ENCODE assay signal across 14 cellular contexts in genomic region chr1:167328306-167328705, GRCh38.
DNase-seq lines count a peak whose midpoint lies in the region; ATAC-seq and TF ChIP-seq lines count a peak whose summit lies in the region.
"Had no signal": no experiment of that assay in that cellular context is flagged by ENCODE, and none has a peak within 500 bp of the region (broad histone marks: within the 10 kb centered on the region; RNA-seq: fewer than 3 reads in every experiment).

No MANE protein-coding gene starts in this region.

- H3K9ac ChIP-seq in MM.1S (ENCODE audit: low read length): peak overlapping the region; percentile 51; the same call in 1 of the 2 replicates

- CTCF ChIA-PET in activated CD4-positive, alpha-beta memory T cell treated with anti-CD3 and anti-CD28 coated beads for 36 hours (lab: Charles Lee): no interaction called here

- H3K4me1 Mint-ChIP-seq in CD14-positive monocyte: peaks cover 48% of the 10 kb centered on the region
- H3K4me1 Mint-ChIP-seq in activated CD4-positive, alpha-beta memory T cell treated with anti-CD3 and anti-CD28 coated beads for 36 hours (ENCODE audit: low read depth): peaks cover 35% of the 10 kb centered on the region

- H3F3A ChIP-seq in MM.1S (ENCODE audit: insufficient read depth, low read length): peaks cover 40% of the 10 kb centered on the region

- peak overlapping the region; percentile 46 to 91 for H3K4me3 Mint-ChIP-seq in CD14-positive monocyte
- H3K4me3 Mint-ChIP-seq in activated CD4-positive, alpha-beta memory T cell treated with anti-CD3 and anti-CD28 coated beads for 36 hours: no peak overlapping the region

- DNase-seq in CD14-positive monocyte (ENCODE audit: low spot score): no peak
- DNase-seq in MM.1S: no peak
- no peak for DNase-seq in NCI-H1436 (lab: John Stamatoyannopoulos, UW)
- no peak for DNase-seq in H7
- DNase-seq in activated CD4-positive, alpha-beta memory T cell treated with anti-CD3 and anti-CD28 coated beads for 36 hours: no peak
- DNase-seq in DMS153 (lab: John Stamatoyannopoulos, UW): no peak
- DNase-seq: activated gamma-delta T cell, DMS 273 treated with DMSO at 0.1 percent for 48 hours, heart left ventricle, MG63, T1000, trophoblast cell had no signal

- H3K27ac Mint-ChIP-seq in CD14-positive monocyte: peak overlapping the region; percentile 53 to 91 (median 87)
- no peak overlapping the region for H3K27ac Mint-ChIP-seq in activated CD4-positive, alpha-beta memory T cell treated with anti-CD3 and anti-CD28 coated beads for 36 hours

- peak overlapping the region; percentile 40 for H2AFZ ChIP-seq in MM.1S (ENCODE audit: low read length)

- no peak for TF ChIP-seq CTCF in CD14-positive monocyte (IDR thresholded peaks at IDR 0.05)
- no peak for TF ChIP-seq CTCF in MM.1S (IDR thresholded peaks at IDR 0.05; ENCODE audit: low read length)

- POLR2A ChIA-PET in activated CD4-positive, alpha-beta memory T cell treated with anti-CD3 and anti-CD28 coated beads for 36 hours (lab: Charles Lee): no interaction called here

- no peaks in the 10 kb centered on the region for H3K36me3 ChIP-seq in MM.1S (replicated peaks; ENCODE audit: insufficient read depth, low read length)
- H3K36me3 ChIP-seq in H7 (replicated peaks; ENCODE audit: control insufficient read depth, insufficient read depth, low read length): no peaks in the 10 kb centered on the region

- peak overlapping the region; percentile 83 for H3K4me2 ChIP-seq in MM.1S (ENCODE audit: low read depth, low read length)

- H3K27me3 ChIP-seq in MM.1S (replicated peaks; ENCODE audit: insufficient read depth, low read length): no peaks in the 10 kb centered on the region
- no peaks in the 10 kb centered on the region for H3K27me3 ChIP-seq in H7 (ENCODE audit: control insufficient read depth, insufficient read depth, low read length)
- H3K27me3 ChIP-seq: heart left ventricle, MG63 had no signal

- H3K27ac ChIP-seq in MM.1S (ENCODE audit: low read length): peak overlapping the region; percentile 80

- no peaks in the 10 kb centered on the region for H3K9me2 ChIP-seq in MM.1S (replicated peaks; ENCODE audit: insufficient read depth, low read length)

- peaks cover 15 to 21% of the 10 kb centered on the region in 2 donors for H3K36me3 Mint-ChIP-seq in CD14-positive monocyte
- peaks cover 34% of the 10 kb centered on the region for H3K36me3 Mint-ChIP-seq in activated CD4-positive, alpha-beta memory T cell treated with anti-CD3 and anti-CD28 coated beads for 36 hours

- H3K4me3 ChIP-seq in MM.1S (ENCODE audit: low read length) (peak overlapping the region; percentile 56), H7 (ENCODE audit: insufficient read depth, low read depth, low read length) (no peak overlapping the region)
- H3K4me3 ChIP-seq: MG63 had no signal

- H3K9me3 Mint-ChIP-seq in CD14-positive monocyte: peaks cover 7 to 24% (median 21%) of the 10 kb centered on the region in 7 donors
- peaks cover 14% of the 10 kb centered on the region for H3K9me3 Mint-ChIP-seq in activated CD4-positive, alpha-beta memory T cell treated with anti-CD3 and anti-CD28 coated beads for 36 hours

- H4K20me1 ChIP-seq in MM.1S (ENCODE audit: insufficient read depth, low read length): no peaks in the 10 kb centered on the region

- ATAC-seq in GM21786 (IDR thresholded peaks at IDR 0.05; ENCODE audit: unreplicated experiment): peak; percentile 1
- ATAC-seq in esophagus mucosa: peak; percentile 31
- ATAC-seq: heart left ventricle had no signal

- no peaks in the 10 kb centered on the region for H3K27me3 Mint-ChIP-seq in CD14-positive monocyte (ENCODE audit: low read depth in 3 of 3)
- H3K27me3 Mint-ChIP-seq in activated CD4-positive, alpha-beta memory T cell treated with anti-CD3 and anti-CD28 coated beads for 36 hours: no peaks in the 10 kb centered on the region

- intact Hi-C loops in CD14-positive monocyte (cut with micrococcal nuclease): no loop called here
- intact Hi-C loops in activated CD4-positive, alpha-beta memory T cell treated with anti-CD3 and anti-CD28 coated beads for 36 hours (cut with micrococcal nuclease): no loop called here

- peaks cover 28% of the 10 kb centered on the region for H3K79me2 ChIP-seq in MM.1S (ENCODE audit: low read length)

- H3K9me3 ChIP-seq in MM.1S (replicated peaks; ENCODE audit: insufficient read depth, low read length): no peaks in the 10 kb centered on the region

- peaks cover 48% of the 10 kb centered on the region for H3K4me1 ChIP-seq in MM.1S (ENCODE audit: low read length)
